ENCODE assay signal across 13 cellular contexts in the genomic region with DNA sequence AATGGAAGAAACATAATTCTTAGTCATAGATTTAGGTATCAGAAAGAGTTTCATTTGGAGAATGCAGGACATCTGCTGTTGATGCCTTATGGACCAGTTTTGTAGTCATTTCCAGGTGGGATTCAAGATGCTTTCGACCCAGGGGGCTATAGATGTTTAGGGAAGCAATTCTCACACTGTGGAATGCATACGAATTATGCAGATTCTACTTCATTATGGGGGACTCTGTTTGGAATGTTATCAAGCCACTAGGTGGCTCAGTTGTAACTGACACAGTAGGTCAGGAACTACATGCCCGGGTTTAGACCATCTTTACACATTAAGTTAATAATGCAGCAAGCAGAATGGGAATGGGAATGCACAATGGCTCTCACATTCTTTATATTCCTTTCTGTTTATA.
DNase-seq lines count a peak whose midpoint lies in the region; ATAC-seq, FAIRE-seq and TF ChIP-seq lines count a peak whose summit lies in the region.
"Had no signal": no experiment of that assay in that cellular context is flagged by ENCODE, and none has a peak within 500 bp of the region (broad histone marks: within the 10 kb centered on the region; RNA-seq: fewer than 3 reads in every experiment).

No MANE protein-coding gene starts in this region.

- no peaks in the 10 kb centered on the region for H3K9me2 ChIP-seq in HCT116 (ENCODE audit: insufficient read depth)

- H3K9ac ChIP-seq in HCT116 (ENCODE audit: low read length), result no peak overlapping the region

- CTCF ChIA-PET in HCT116 (lab: Charles Lee), result no interaction called here

- no peaks in the 10 kb centered on the region for H3K79me2 ChIP-seq in HCT116 (ENCODE audit: insufficient read depth, low read length)

- intact Hi-C loops in HCT116 (cut with micrococcal nuclease) (no loop called here), ovary (cut with DNase I) (no loop called here)

- no peak for FAIRE-seq in D721Med (lab: Jason Lieb, UNC)
- FAIRE-seq: TTC549 had no signal

- peak; percentile 44 for TF ChIP-seq RAD21 in HCT116 (IDR thresholded peaks at IDR 0.05; ENCODE audit: low read depth)

- ATAC-seq in HCT116 (peak; percentile 71; the same call in 1 of the 2 replicates), GM18502 (IDR thresholded peaks at IDR 0.05; ENCODE audit: poor library complexity, unreplicated experiment) (no peak), HG02938 (IDR thresholded peaks at IDR 0.05; ENCODE audit: unreplicated experiment) (no peak)

- no peaks in the 10 kb centered on the region for H3K4me1 ChIP-seq in HCT116 (ENCODE audit: control insufficient read depth in 1 of 2, insufficient read depth in 2 of 2, low read length in 2 of 2)
- no peaks in the 10 kb centered on the region for H3K4me1 ChIP-seq in ovary (ENCODE audit: insufficient read depth)
- H3K4me1 ChIP-seq: right atrium auricular region, tibial artery had no signal

- DNase-seq in D721Med (ENCODE audit: insufficient read length, low spot score), result no peak
- no peak for DNase-seq in HCT116 (ENCODE audit: low read depth, low spot score)
- peak; percentile 47 for DNase-seq in RKO (ENCODE audit: low spot score)
- DNase-seq in kidney epithelial cell (ENCODE audit: low read depth), result no peak
- no peak for DNase-seq in SW480 (ENCODE audit: low spot score)
- DNase-seq in ovary, result no peak
- DNase-seq: activated T-cell treated with anti-CD3 and anti-CD28 coated beads, Interleukin-2, amount 50 U/mL, for 48 hours; tibial artery had no signal

- H3K4me3 ChIP-seq in HCT116 (replicated peaks in 1 of 2; ENCODE audit: low read depth in 1 of 2, low read length in 2 of 2) (no peak overlapping the region), kidney epithelial cell (ENCODE audit: low read depth, low read length) (no peak overlapping the region), ovary (no peak overlapping the region)
- H3K4me3 ChIP-seq: lung, right atrium auricular region, tibial artery had no signal

- peak overlapping the region; percentile 85 for H2AFZ ChIP-seq in HCT116 (ENCODE audit: low read depth, low read length, poor library complexity, severe bottlenecking)

- no peaks in the 10 kb centered on the region for H3K27me3 ChIP-seq in HCT116 (ENCODE audit: insufficient read depth, low read length)
- no peaks in the 10 kb centered on the region for H3K27me3 ChIP-seq in kidney epithelial cell (ENCODE audit: control insufficient read depth, insufficient read depth, low read length)
- H3K27me3 ChIP-seq in ovary, result no peaks in the 10 kb centered on the region
- H3K27me3 ChIP-seq: right atrium auricular region, tibial artery had no signal

- H3K4me2 ChIP-seq in HCT116 (ENCODE audit: low read length), result no peak overlapping the region

- RAD21 ChIA-PET in HCT116 (lab: Charles Lee; ENCODE audit: low non-redundant PET in 1 of 2, low total read pairs in 2 of 2, uncharacterized antibody in 2 of 2, unreplicated experiment in 2 of 2), result no interaction called here

- H3K27ac ChIP-seq in HCT116 (ENCODE audit: low read depth, low read length) (no peak overlapping the region), ovary (no peak overlapping the region)
- H3K27ac ChIP-seq: right atrium auricular region, tibial artery had no signal

- TF ChIP-seq CTCF in D721Med (IDR thresholded peaks at IDR 0.05; ENCODE audit: insufficient read depth, missing control alignments) (peak; percentile 27), HCT116 (IDR thresholded peaks at IDR 0.05 in 2 of 3, conservative IDR thresholded peaks at IDR 0.05 in 1 of 3; ENCODE audit: borderline replicate concordance in 1 of 3, insufficient read depth in 1 of 3, low read depth in 2 of 3, low read length in 2 of 3) (peak; percentile 3 to 40 (median 30); a peak in 4 of 6 replicates), kidney epithelial cell (IDR thresholded peaks at IDR 0.05; ENCODE audit: insufficient read depth, low read length, poor library complexity, severe bottlenecking) (peak; percentile 20), ovary (IDR thresholded peaks at IDR 0.05) (no peak)

- TF ChIP-seq EP300 in ovary (IDR thresholded peaks at IDR 0.05), result no peak

- BruUV-seq in HCT116 (replicated peaks; lab: Mats Ljungman, UMichigan), result no TSS peak

- H4K20me1 ChIP-seq in HCT116 (ENCODE audit: insufficient read depth), result no peaks in the 10 kb centered on the region

- no peaks in the 10 kb centered on the region for H3K36me3 ChIP-seq in HCT116 (ENCODE audit: control insufficient read depth in 1 of 2, insufficient read depth in 2 of 2, low read length in 2 of 2)
- H3K36me3 ChIP-seq in kidney epithelial cell (ENCODE audit: control insufficient read depth, insufficient read depth, low read length), result no peaks in the 10 kb centered on the region
- H3K36me3 ChIP-seq in ovary, result no peaks in the 10 kb centered on the region
- H3K36me3 ChIP-seq: right atrium auricular region, tibial artery had no signal

- WGBS in ovary, 3 donors, result 62 to 75% (median 67%) methylated on average over 3 of the region's 3 CpGs

- TF ChIP-seq POLR2A in HCT116 (IDR thresholded peaks at IDR 0.05; ENCODE audit: borderline replicate concordance, extremely low read depth, insufficient read depth, insufficient read length), result no peak
- TF ChIP-seq POLR2A in ovary (IDR thresholded peaks at IDR 0.05), result no peak

- H3K9me3 ChIP-seq in HCT116 (ENCODE audit: control insufficient read depth in 1 of 2, insufficient read depth in 1 of 2, low read depth in 1 of 2, low read length in 2 of 2) (no peaks in the 10 kb centered on the region), ovary (no peaks in the 10 kb centered on the region)
- H3K9me3 ChIP-seq: right atrium auricular region, tibial artery had no signal

- POLR2A ChIA-PET in HCT116 (lab: Charles Lee), result no interaction called here

TF ChIP-seq in HCT116, 20 proteins besides CTCF, POLR2A, EP300 and RAD21:
- no peak for TF ChIP-seq ZFX (IDR thresholded peaks at IDR 0.05)
- no peak for TF ChIP-seq EZH2 (IDR thresholded peaks at IDR 0.05)
- no peak for TF ChIP-seq FOSL1 (IDR thresholded peaks at IDR 0.05; ENCODE audit: low read depth)
- TF ChIP-seq EGR1 (IDR thresholded peaks at IDR 0.05; ENCODE audit: low read depth), result no peak

Comparison
In these comparisons a context has a peak if more than half of its experiments do, and no peak if none do; other contexts are left out.
1. CTCF ChIP-seq: peak in D721Med (single experiment), HCT116 (3 of 3) and kidney epithelial cell (single experiment); none in ovary (0 of 3).